ENCODE assay signal across 10 cellular contexts in genomic region chr2:529425-529824, GRCh38.
DNase-seq lines count a peak whose midpoint lies in the region; ATAC-seq and TF ChIP-seq lines count a peak whose summit lies in the region.
"Had no signal": no experiment of that assay in that cellular context is flagged by ENCODE, and none has a peak within 500 bp of the region (broad histone marks: within the 10 kb centered on the region; RNA-seq: fewer than 3 reads in every experiment).

No MANE protein-coding gene starts in this region.

- intact Hi-C loops in thyroid gland (cut with DNase I) = loop anchor here (5.0 kb wide), 1 partner anchor 108 kb away; no protein-coding TSS in a partner anchor

- no peaks in the 10 kb centered on the region for H3K9me3 Mint-ChIP-seq in activated naive CD8-positive, alpha-beta T cell treated with anti-CD3 and anti-CD28 coated beads, Interleukin-2, amount 10 ng/mL, durations not matched to agents 7 days and 5 days
- peaks cover 7% of the 10 kb centered on the region for H3K9me3 Mint-ChIP-seq in activated naive CD8-positive, alpha-beta T cell treated with anti-CD3 and anti-CD28 coated beads for 36 hours

- POLR2A ChIA-PET in activated naive CD8-positive, alpha-beta T cell treated with anti-CD3 and anti-CD28 coated beads, Interleukin-2, amount 10 ng/mL, durations not matched to agents 7 days and 5 days (lab: Charles Lee) = no interaction called here

- TF ChIP-seq CTCF in epithelial cell of esophagus (IDR thresholded peaks at IDR 0.05; ENCODE audit: insufficient read depth, low read depth, low read length, missing control alignments) (peak; percentile 26), thyroid gland (IDR thresholded peaks at IDR 0.05) (peak in 4 of 6 experiments; percentile 53 to 81 (median 58)), GM20000 (IDR thresholded peaks at IDR 0.05; ENCODE audit: extremely low read depth, missing control alignments) (no peak)

- peaks cover 0 to 3% of the 10 kb centered on the region in 2 donors for H3K4me1 ChIP-seq in thyroid gland

- WGBS in thyroid gland, 2 donors = 2 to 5% methylated on average over 2 of the region's 2 CpGs

- DNase-seq in activated naive CD8-positive, alpha-beta T cell treated with anti-CD3 and anti-CD28 coated beads, Interleukin-2, amount 10 ng/mL, durations not matched to agents 7 days and 5 days = no peak
- no peak for DNase-seq in activated naive CD8-positive, alpha-beta T cell treated with anti-CD3 and anti-CD28 coated beads for 36 hours
- DNase-seq in NCI-H524 (lab: John Stamatoyannopoulos, UW) (peak; percentile 18 to 75), epithelial cell of esophagus (ENCODE audit: low read depth) (peak; percentile 16), thyroid gland (no peak), GM20000 (ENCODE audit: low spot score) (no peak), cortex of kidney (lab: John Stamatoyannopoulos, UW) (no peak)
- DNase-seq: activated CD4-positive, CD25-positive, alpha-beta regulatory T cell had no signal

- TF ChIP-seq POLR2A in thyroid gland (IDR thresholded peaks at IDR 0.05) = no peak

- H3K27me3 ChIP-seq in thyroid gland = no peaks in the 10 kb centered on the region
- H3K27me3 ChIP-seq: neutrophil had no signal

- no peaks in the 10 kb centered on the region for H3K36me3 Mint-ChIP-seq in activated naive CD8-positive, alpha-beta T cell treated with anti-CD3 and anti-CD28 coated beads, Interleukin-2, amount 10 ng/mL, durations not matched to agents 7 days and 5 days
- H3K36me3 Mint-ChIP-seq in activated naive CD8-positive, alpha-beta T cell treated with anti-CD3 and anti-CD28 coated beads for 36 hours = no peaks in the 10 kb centered on the region

- H3K9me3 ChIP-seq in thyroid gland = no peaks in the 10 kb centered on the region
- H3K9me3 ChIP-seq: neutrophil had no signal

- H3K4me1 Mint-ChIP-seq in activated naive CD8-positive, alpha-beta T cell treated with anti-CD3 and anti-CD28 coated beads, Interleukin-2, amount 10 ng/mL, durations not matched to agents 7 days and 5 days = no peaks in the 10 kb centered on the region
- H3K4me1 Mint-ChIP-seq in activated naive CD8-positive, alpha-beta T cell treated with anti-CD3 and anti-CD28 coated beads for 36 hours = no peaks in the 10 kb centered on the region

- no peaks in the 10 kb centered on the region for H3K36me3 ChIP-seq in thyroid gland
- H3K36me3 ChIP-seq: neutrophil had no signal

- H3K4me3 ChIP-seq in epithelial cell of esophagus (ENCODE audit: low read length) (no peak overlapping the region), thyroid gland (replicated peaks in 1 of 3) (no peak overlapping the region)

- no peak overlapping the region for H3K27ac ChIP-seq in thyroid gland
- H3K27ac ChIP-seq: neutrophil had no signal

- no peak overlapping the region for H3K27ac Mint-ChIP-seq in activated naive CD8-positive, alpha-beta T cell treated with anti-CD3 and anti-CD28 coated beads, Interleukin-2, amount 10 ng/mL, durations not matched to agents 7 days and 5 days
- H3K27ac Mint-ChIP-seq in activated naive CD8-positive, alpha-beta T cell treated with anti-CD3 and anti-CD28 coated beads for 36 hours = no peak overlapping the region

- no peak overlapping the region for H3K4me3 Mint-ChIP-seq in activated naive CD8-positive, alpha-beta T cell treated with anti-CD3 and anti-CD28 coated beads, Interleukin-2, amount 10 ng/mL, durations not matched to agents 7 days and 5 days
- H3K4me3 Mint-ChIP-seq in activated naive CD8-positive, alpha-beta T cell treated with anti-CD3 and anti-CD28 coated beads for 36 hours = no peak overlapping the region

- peaks cover 3% of the 10 kb centered on the region for H3K27me3 Mint-ChIP-seq in activated naive CD8-positive, alpha-beta T cell treated with anti-CD3 and anti-CD28 coated beads, Interleukin-2, amount 10 ng/mL, durations not matched to agents 7 days and 5 days
- peaks cover 6% of the 10 kb centered on the region for H3K27me3 Mint-ChIP-seq in activated naive CD8-positive, alpha-beta T cell treated with anti-CD3 and anti-CD28 coated beads for 36 hours

- peak; percentile 45 for ATAC-seq in activated naive CD8-positive, alpha-beta T cell treated with anti-CD3 and anti-CD28 coated beads, Interleukin-2, amount 10 ng/mL, durations not matched to agents 7 days and 5 days (ENCODE audit: low read depth)
- ATAC-seq in HG03571 (IDR thresholded peaks at IDR 0.05; ENCODE audit: unreplicated experiment) = no peak

Comparison
In these comparisons a context has a peak if more than half of its experiments do, and no peak if none do; other contexts are left out.
1. DNase-seq: peak in NCI-H524 (2 of 2) and epithelial cell of esophagus (single experiment); none in activated naive CD8-positive, alpha-beta T cell treated with anti-CD3 and anti-CD28 coated beads, Interleukin-2, amount 10 ng/mL, durations not matched to agents 7 days and 5 days (single experiment), activated naive CD8-positive, alpha-beta T cell treated with anti-CD3 and anti-CD28 coated beads for 36 hours (single experiment), thyroid gland (0 of 2), GM20000 (single experiment) and cortex of kidney (single experiment).